13 cellular contexts compared by ENCODE assay signal in genomic region chr1:87115317-87115885, GRCh38.
A peak's percentile ranks its signal among the peaks of the same experiment; 100 is the strongest.
DNase-seq lines count a peak whose midpoint lies in the region; ATAC-seq, FAIRE-seq and TF ChIP-seq lines count a peak whose summit lies in the region.
"Had no signal": no experiment of that assay in that cellular context is flagged by ENCODE, and none has a peak within 500 bp of the region (broad histone marks: within the 10 kb centered on the region; RNA-seq: fewer than 3 reads in every experiment).

No MANE protein-coding gene starts in this region.

- intact Hi-C loops in left cardiac atrium (cut with DNase I): no loop called here
- intact Hi-C loops in left ventricle myocardium inferior (cut with micrococcal nuclease): no loop called here

- H3K9me3 ChIP-seq in left ventricle myocardium inferior (replicated peaks) (no peaks in the 10 kb centered on the region), SJSA1 (replicated peaks) (no peaks in the 10 kb centered on the region)
- H3K9me3 ChIP-seq: BLaER1 treated with 17β-estradiol and CSF1 and Interleukin-3, amounts not matched to agents 10 nM and 100 nM had no signal

- H3K4me3 ChIP-seq in left ventricle myocardium inferior (no peak overlapping the region), SJSA1 (no peak overlapping the region), fibroblast of villous mesenchyme (ENCODE audit: low read depth, low read length) (no peak overlapping the region), H7 (ENCODE audit: insufficient read depth, low read depth, low read length) (no peak overlapping the region)
- H3K4me3 ChIP-seq: BLaER1 treated with 17β-estradiol and CSF1 and Interleukin-3, amounts not matched to agents 10 nM and 100 nM had no signal

- H3K27ac ChIP-seq in left ventricle myocardium inferior (replicated peaks) (no peak overlapping the region), SJSA1 (peak overlapping the region; percentile 33)
- H3K27ac ChIP-seq: BLaER1 treated with 17β-estradiol and CSF1 and Interleukin-3, amounts not matched to agents 10 nM and 100 nM had no signal

- no peak for FAIRE-seq in urothelium cell line (lab: Jason Lieb, UNC)

- ATAC-seq in left cardiac atrium (peak in 1 of 2 donors; percentile 54), GM19452 (IDR thresholded peaks at IDR 0.05; ENCODE audit: unreplicated experiment) (no peak)

- TF ChIP-seq CTCF in left ventricle myocardium inferior (IDR thresholded peaks at IDR 0.05; ENCODE audit: borderline replicate concordance) (no peak), fibroblast of villous mesenchyme (IDR thresholded peaks at IDR 0.05; ENCODE audit: insufficient read depth, low read depth, low read length) (no peak)

- H3K36me3 ChIP-seq in left ventricle myocardium inferior (no peaks in the 10 kb centered on the region), SJSA1 (no peaks in the 10 kb centered on the region), H7 (replicated peaks; ENCODE audit: control insufficient read depth, insufficient read depth, low read length) (no peaks in the 10 kb centered on the region)

- DNase-seq in left cardiac atrium (peak; percentile 46), left ventricle myocardium inferior (no peak), SJSA1 (ENCODE audit: low read depth in 1 of 2, low spot score in 2 of 2) (peak; percentile 88 to 91), fibroblast of villous mesenchyme (ENCODE audit: low read depth) (peak; percentile 64), urothelium cell line (ENCODE audit: low spot score) (peak; percentile 80), H7 (no peak), NOMO-1 (lab: John Stamatoyannopoulos, UW; ENCODE audit: unreplicated experiment in 2 of 2) (no peak)
- DNase-seq: anterior cingulate cortex; NCI-H1417 treated with DMSO at 0.1 percent for 48 hours; stimulated activated CD4-positive, alpha-beta T cell treated with anti-CD3 and anti-CD28 coated beads, Interleukin-4, amount 100 ng/mL, for 4 hours; T-helper 9 cell had no signal

- H3K27me3 ChIP-seq in left ventricle myocardium inferior (ENCODE audit: low read depth): no peaks in the 10 kb centered on the region
- H3K27me3 ChIP-seq in SJSA1 (replicated peaks): no peaks in the 10 kb centered on the region
- H3K27me3 ChIP-seq in H7 (ENCODE audit: control insufficient read depth, insufficient read depth, low read length): peaks cover 3% of the 10 kb centered on the region; the same call in 1 of the 2 replicates
- H3K27me3 ChIP-seq: BLaER1 treated with 17β-estradiol and CSF1 and Interleukin-3, amounts not matched to agents 10 nM and 100 nM had no signal

- H3K4me1 ChIP-seq in left ventricle myocardium inferior: peaks cover 10% of the 10 kb centered on the region
- peaks cover 58% of the 10 kb centered on the region for H3K4me1 ChIP-seq in SJSA1 (replicated peaks)

Comparison
In these comparisons a context has a peak if more than half of its experiments do, and no peak if none do; other contexts are left out.
1. DNase-seq: peak in left cardiac atrium (single experiment), SJSA1 (2 of 2), fibroblast of villous mesenchyme (single experiment) and urothelium cell line (single experiment); none in left ventricle myocardium inferior (single experiment), H7 (single experiment) and NOMO-1 (0 of 2).